15 cellular contexts compared by ENCODE assay signal in the genomic region with DNA sequence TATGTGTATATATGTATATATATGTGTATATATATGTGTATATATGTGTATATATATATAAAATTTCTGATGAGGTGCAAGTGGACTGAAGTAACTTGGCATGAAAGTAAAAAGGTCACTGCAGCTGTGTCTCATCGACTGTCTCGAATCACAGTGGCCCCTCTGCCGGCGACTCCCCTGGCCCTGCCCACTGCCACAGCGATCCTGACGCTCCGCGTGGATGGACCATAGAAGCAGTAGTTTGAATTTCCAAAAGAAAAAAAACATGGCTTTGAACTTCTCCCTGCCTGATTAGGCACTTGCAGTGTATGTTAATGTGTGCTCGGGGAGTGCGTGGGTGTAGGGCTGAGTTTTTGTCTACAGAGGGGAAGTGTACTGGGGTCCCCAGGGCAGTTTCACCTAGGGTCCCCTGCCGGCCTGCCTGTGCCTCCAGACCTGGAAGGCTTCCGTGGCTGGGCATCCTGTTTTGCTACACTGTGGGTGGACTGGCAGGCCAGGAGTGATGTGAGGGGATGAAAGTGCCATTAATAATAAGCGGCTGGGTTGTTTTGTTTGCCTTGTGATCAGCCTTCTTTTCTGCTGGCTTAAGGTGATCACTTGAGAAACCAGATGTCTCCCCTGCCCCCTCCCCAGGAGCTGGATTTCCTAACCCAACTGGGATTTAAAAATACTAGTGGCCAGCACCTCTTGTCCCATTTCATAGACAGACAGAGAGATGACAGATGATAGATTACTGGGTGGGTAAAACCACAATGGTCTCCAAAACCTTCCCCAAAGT. TPM values are rescaled to one million over a fixed set of nuclear protein-coding genes. Genes with fewer than 3 reads are reported as not detected.
DNase-seq lines count a peak whose midpoint lies in the region; ATAC-seq and TF ChIP-seq lines count a peak whose summit lies in the region.
"Had no signal": no experiment of that assay in that cellular context is flagged by ENCODE, and none has a peak within 500 bp of the region (broad histone marks: within the 10 kb centered on the region; RNA-seq: fewer than 3 reads in every experiment).

No MANE protein-coding gene starts in this region.

- H3K4me3 Mint-ChIP-seq in GM23338 (peak overlapping the region; percentile 40), neural crest cell (peak overlapping the region; percentile 7)
- H3K4me3 Mint-ChIP-seq: activated CD4-positive, alpha-beta T cell treated with anti-CD3 and anti-CD28 coated beads, Interleukin-2, amount 10 ng/mL, durations not matched to agents 24 days and 14 days had no signal

- H3K36me3 Mint-ChIP-seq in GM23338 (ENCODE audit: low read depth) (peaks cover 23% of the 10 kb centered on the region), neural crest cell (ENCODE audit: low read depth) (no peaks in the 10 kb centered on the region)
- H3K36me3 Mint-ChIP-seq: activated naive CD8-positive, alpha-beta T cell treated with anti-CD3 and anti-CD28 coated beads for 36 hours had no signal

- peaks cover 55% of the 10 kb centered on the region for H3K4me1 Mint-ChIP-seq in GM23338
- peaks cover 69% of the 10 kb centered on the region for H3K4me1 Mint-ChIP-seq in neural crest cell

- no peak for TF ChIP-seq EP300 in Ishikawa (IDR thresholded peaks at IDR 0.05; ENCODE audit: borderline replicate concordance)

- H3K4me3 ChIP-seq in GM23338 (peak overlapping the region; percentile 40; the same call in 1 of the 2 replicates), coronary artery (no peak overlapping the region)

- H3K27ac ChIP-seq in GM23338 (ENCODE audit: low read depth): no peak overlapping the region
- H3K27ac ChIP-seq in coronary artery: no peak overlapping the region

- H3K4me2 ChIP-seq in GM23338: peak overlapping the region; percentile 74

- H3K9me3 Mint-ChIP-seq in GM23338: no peaks in the 10 kb centered on the region
- H3K9me3 Mint-ChIP-seq in neural crest cell: no peaks in the 10 kb centered on the region
- H3K9me3 Mint-ChIP-seq: activated naive CD8-positive, alpha-beta T cell treated with anti-CD3 and anti-CD28 coated beads for 36 hours had no signal

- peaks cover 16% of the 10 kb centered on the region for H4K20me1 ChIP-seq in GM23338 (replicated peaks; ENCODE audit: insufficient read depth)

- TF ChIP-seq CTCF in GM23338 (conservative IDR thresholded peaks at IDR 0.05; ENCODE audit: low read depth in 2 of 2): no peak
- no peak for TF ChIP-seq CTCF in coronary artery (IDR thresholded peaks at IDR 0.05)
- TF ChIP-seq CTCF in neural crest cell (conservative IDR thresholded peaks at IDR 0.05): no peak

- no peak overlapping the region for H2AFZ ChIP-seq in GM23338

- ATAC-seq in GM23338 (no peak), GM19351 (IDR thresholded peaks at IDR 0.05; ENCODE audit: unreplicated experiment) (no peak)
- ATAC-seq: naive thymus-derived CD4-positive, alpha-beta T cell; right cardiac atrium had no signal

- H3K36me3 ChIP-seq in GM23338 (ENCODE audit: insufficient read depth): peaks cover 17% of the 10 kb centered on the region

- DNase-seq in GM23338 (ENCODE audit: low spot score) (peak; percentile 51), coronary artery (ENCODE audit: low spot score) (peak; percentile 38), neural crest cell (ENCODE audit: low read depth, low spot score) (no peak), amniotic stem cell (lab: John Stamatoyannopoulos, UW) (no peak), ureter (ENCODE audit: low spot score) (no peak)
- DNase-seq: activated naive CD8-positive, alpha-beta T cell treated with anti-CD3 and anti-CD28 coated beads for 36 hours; DMS 273 treated with DMSO at 0.1 percent for 48 hours; right cardiac atrium; T1000 had no signal

- no peak for TF ChIP-seq RAD21 in Ishikawa (IDR thresholded peaks at IDR 0.05; ENCODE audit: low read depth)

- H3K27me3 Mint-ChIP-seq in GM23338 (ENCODE audit: insufficient read depth, low read depth, poor library complexity): peaks cover 56% of the 10 kb centered on the region
- H3K27me3 Mint-ChIP-seq in neural crest cell (ENCODE audit: low read depth): peaks cover 89% of the 10 kb centered on the region

- H3K4me1 ChIP-seq in GM23338 (ENCODE audit: insufficient read depth): peaks cover 77% of the 10 kb centered on the region

- H3K9me2 ChIP-seq in GM23338 (ENCODE audit: insufficient read depth): no peaks in the 10 kb centered on the region

- peaks cover 9% of the 10 kb centered on the region for H3K79me2 ChIP-seq in GM23338 (replicated peaks; ENCODE audit: insufficient read depth)

- peaks cover 29% of the 10 kb centered on the region for H3F3A ChIP-seq in GM23338 (replicated peaks; ENCODE audit: low read depth)

- H3K27me3 ChIP-seq in GM23338 (ENCODE audit: insufficient read depth): peaks cover 84% of the 10 kb centered on the region

- H3K27ac Mint-ChIP-seq in GM23338: no peak overlapping the region
- no peak overlapping the region for H3K27ac Mint-ChIP-seq in neural crest cell (ENCODE audit: unreplicated experiment)
- H3K27ac Mint-ChIP-seq: activated naive CD8-positive, alpha-beta T cell treated with anti-CD3 and anti-CD28 coated beads for 36 hours had no signal

TF ChIP-seq in GM23338, 12 proteins besides CTCF, POLR2A, EP300 and RAD21 (continues in another document):
- TF ChIP-seq EZH2 (IDR thresholded peaks at IDR 0.05; ENCODE audit: low read depth, unreplicated experiment) (no peak), NANOG (IDR thresholded peaks at IDR 0.05; ENCODE audit: borderline replicate concordance) (no peak), POLR2AphosphoS5 (IDR thresholded peaks at IDR 0.05; ENCODE audit: low read depth) (no peak), CREB1 (CRISPR knock-in tag; IDR thresholded peaks at IDR 0.05; ENCODE audit: low read depth) (no peak), ZNF114 (CRISPR knock-in tag; IDR thresholded peaks at IDR 0.05) (no peak)
- TF ChIP-seq, protein P1, sequence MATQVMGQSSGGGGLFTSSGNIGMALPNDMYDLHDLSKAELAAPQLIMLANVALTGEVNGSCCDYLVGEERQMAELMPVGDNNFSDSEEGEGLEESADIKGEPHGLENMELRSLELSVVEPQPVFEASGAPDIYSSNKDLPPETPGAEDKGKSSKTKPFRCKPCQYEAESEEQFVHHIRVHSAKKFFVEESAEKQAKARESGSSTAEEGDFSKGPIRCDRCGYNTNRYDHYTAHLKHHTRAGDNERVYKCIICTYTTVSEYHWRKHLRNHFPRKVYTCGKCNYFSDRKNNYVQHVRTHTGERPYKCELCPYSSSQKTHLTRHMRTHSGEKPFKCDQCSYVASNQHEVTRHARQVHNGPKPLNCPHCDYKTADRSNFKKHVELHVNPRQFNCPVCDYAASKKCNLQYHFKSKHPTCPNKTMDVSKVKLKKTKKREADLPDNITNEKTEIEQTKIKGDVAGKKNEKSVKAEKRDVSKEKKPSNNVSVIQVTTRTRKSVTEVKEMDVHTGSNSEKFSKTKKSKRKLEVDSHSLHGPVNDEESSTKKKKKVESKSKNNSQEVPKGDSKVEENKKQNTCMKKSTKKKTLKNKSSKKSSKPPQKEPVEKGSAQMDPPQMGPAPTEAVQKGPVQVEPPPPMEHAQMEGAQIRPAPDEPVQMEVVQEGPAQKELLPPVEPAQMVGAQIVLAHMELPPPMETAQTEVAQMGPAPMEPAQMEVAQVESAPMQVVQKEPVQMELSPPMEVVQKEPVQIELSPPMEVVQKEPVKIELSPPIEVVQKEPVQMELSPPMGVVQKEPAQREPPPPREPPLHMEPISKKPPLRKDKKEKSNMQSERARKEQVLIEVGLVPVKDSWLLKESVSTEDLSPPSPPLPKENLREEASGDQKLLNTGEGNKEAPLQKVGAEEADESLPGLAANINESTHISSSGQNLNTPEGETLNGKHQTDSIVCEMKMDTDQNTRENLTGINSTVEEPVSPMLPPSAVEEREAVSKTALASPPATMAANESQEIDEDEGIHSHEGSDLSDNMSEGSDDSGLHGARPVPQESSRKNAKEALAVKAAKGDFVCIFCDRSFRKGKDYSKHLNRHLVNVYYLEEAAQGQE (IDR thresholded peaks at IDR 0.05; ENCODE audit: unreplicated experiment): no peak

TF ChIP-seq in Ishikawa, 13 proteins besides CTCF, POLR2A, EP300 and RAD21:
- peak; percentile 36; the same call in 1 of the 2 replicates for TF ChIP-seq EGR1 (IDR thresholded peaks at IDR 0.05)
- TF ChIP-seq, protein P2, sequence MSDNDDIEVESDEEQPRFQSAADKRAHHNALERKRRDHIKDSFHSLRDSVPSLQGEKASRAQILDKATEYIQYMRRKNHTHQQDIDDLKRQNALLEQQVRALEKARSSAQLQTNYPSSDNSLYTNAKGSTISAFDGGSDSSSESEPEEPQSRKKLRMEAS (IDR thresholded peaks at IDR 0.05): no peak

RNA-seq across cellular contexts. Expression of a gene that starts 10.7 kb away (rescaled TPM):
- 28.0 and 32.6 TPM in 2 replicates for total RNA-seq in GM23338 (2014; rRNA removed; shearing (Covaris generic))
- polyA plus RNA-seq in GM23338 (2016; fragmentation: Nextera tagmentation; extraction: Ambion mirVana): 14.1 and 17.2 TPM in 2 replicates
- total RNA-seq in neural crest cell (6.3 and 6.7 TPM in 2 replicates), ureter (not detected)
- total RNA-seq: activated CD4-positive, alpha-beta T cell treated with anti-CD3 and anti-CD28 coated beads, Interleukin-2, amount 10 ng/mL, durations not matched to agents 24 days and 14 days; activated naive CD8-positive, alpha-beta T cell treated with anti-CD3 and anti-CD28 coated beads for 36 hours; liver; naive thymus-derived CD4-positive, alpha-beta T cell; right cardiac atrium had no signal
- polyA plus RNA-seq: BJ; liver; naive thymus-derived CD4-positive, alpha-beta T cell; right cardiac atrium had no signal

RNA-seq across cellular contexts. Expression of a gene that starts 20.7 kb away (rescaled TPM):
- total RNA-seq in GM23338 (2014; rRNA removed; shearing (Covaris generic)): 76.2 and 87.9 TPM in 2 replicates
- 62.6 and 63.2 TPM in 2 replicates for polyA plus RNA-seq in GM23338 (2016; fragmentation: Nextera tagmentation; extraction: Ambion mirVana)
- total RNA-seq in neural crest cell (48.6 and 55.3 TPM in 2 replicates), ureter (not detected)
- total RNA-seq: activated CD4-positive, alpha-beta T cell treated with anti-CD3 and anti-CD28 coated beads, Interleukin-2, amount 10 ng/mL, durations not matched to agents 24 days and 14 days; activated naive CD8-positive, alpha-beta T cell treated with anti-CD3 and anti-CD28 coated beads for 36 hours; liver; right cardiac atrium had no signal
- polyA plus RNA-seq: BJ; liver; naive thymus-derived CD4-positive, alpha-beta T cell; right cardiac atrium had no signal

Comparison
In these comparisons a context has a peak if more than half of its experiments do, and no peak if none do; other contexts are left out.
1. DNase-seq: peak in GM23338 (single experiment) and coronary artery (single experiment); none in neural crest cell (single experiment), amniotic stem cell (single experiment) and ureter (single experiment).
2. RNA of a gene that starts 20.7 kb away (total RNA-seq): 76.2 to 87.9 TPM in GM23338 and 48.6 to 55.3 TPM in neural crest cell; not detected in ureter (single experiment); every median in the first group is over 10 times any median in the second.